ENCODE assay signal across 23 cellular contexts in the genomic region with DNA sequence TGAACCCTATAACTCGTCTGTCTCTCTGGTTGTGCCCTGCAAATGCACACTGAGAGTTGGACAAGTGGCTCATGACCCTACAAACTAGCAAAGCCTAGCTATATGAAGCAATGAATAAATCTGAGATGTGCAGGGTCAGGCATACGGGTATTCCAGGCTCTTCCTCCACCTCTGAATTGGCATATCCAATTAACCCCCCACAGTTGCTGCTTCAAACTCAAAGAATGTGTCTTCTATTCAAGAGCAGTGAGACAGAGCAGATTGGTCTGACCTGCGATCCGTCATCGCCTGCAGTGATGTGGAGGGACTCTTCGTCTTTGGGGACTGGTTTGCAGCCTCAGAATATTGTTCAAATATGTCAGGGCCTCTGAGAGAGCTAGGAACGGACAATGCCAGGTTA. TPM values are rescaled to one million over a fixed set of nuclear protein-coding genes. Genes with fewer than 3 reads are reported as not detected.
"Had no signal": no experiment of that assay in that cellular context is flagged by ENCODE, and none has a peak within 500 bp of the region (broad histone marks: within the 10 kb centered on the region; RNA-seq: fewer than 3 reads in every experiment).

No MANE protein-coding gene starts in this region.

- H3K4me3 ChIP-seq: adrenal gland, cardiac muscle cell, pancreas, sigmoid colon, spleen had no signal

- H3K27ac ChIP-seq: adrenal gland, cardiac muscle cell, pancreas, sigmoid colon, spleen, WERI-Rb-1 had no signal

- H3K9me3 ChIP-seq: adrenal gland, pancreas, sigmoid colon, SK-N-SH, spleen had no signal

- H3K27me3 Mint-ChIP-seq: activated naive CD4-positive, alpha-beta T cell treated with anti-CD3 and anti-CD28 coated beads, Interleukin-2, amount 50 U/mL, for 24 hours had no signal

- H3K4me2 ChIP-seq: SK-N-SH had no signal

- H3K9ac ChIP-seq: SK-N-SH had no signal

- H3K9me3 Mint-ChIP-seq: activated naive CD4-positive, alpha-beta T cell treated with anti-CD3 and anti-CD28 coated beads, Interleukin-2, amount 50 U/mL, for 24 hours had no signal

- H3K4me1 ChIP-seq: adrenal gland, pancreas, sigmoid colon, spleen had no signal

- H3K36me3 ChIP-seq: adrenal gland, cardiac muscle cell, pancreas, sigmoid colon, spleen, WERI-Rb-1 had no signal

- ATAC-seq: activated CD8-positive, alpha-beta T cell treated with anti-CD3 and anti-CD28 coated beads, Interleukin-2, amount 10 ng/mL, durations not matched to agents 7 days and 5 days; left lobe of liver; natural killer cell treated with Interleukin-12 subunit alpha and Interleukin-12 subunit beta and Interleukin-15 and Interleukin-18, amount 100 ng/mL, for 72 hours; pancreas; stimulated activated naive CD8-positive, alpha-beta T cell treated with anti-CD3 and anti-CD28 coated beads, Interleukin-15, amount 100 ng/mL, for 72 hours had no signal

- H3K36me3 Mint-ChIP-seq: activated naive CD4-positive, alpha-beta T cell treated with anti-CD3 and anti-CD28 coated beads, Interleukin-2, amount 50 U/mL, for 24 hours; natural killer cell treated with Interleukin-12 subunit alpha and Interleukin-12 subunit beta and Interleukin-15 and Interleukin-18, amount 100 ng/mL, for 72 hours; type B pancreatic cell had no signal

- H3K27ac Mint-ChIP-seq: activated CD8-positive, alpha-beta T cell treated with anti-CD3 and anti-CD28 coated beads, Interleukin-2, amount 10 ng/mL, durations not matched to agents 7 days and 5 days; activated naive CD4-positive, alpha-beta T cell treated with anti-CD3 and anti-CD28 coated beads, Interleukin-2, amount 50 U/mL, for 24 hours; natural killer cell treated with Interleukin-12 subunit alpha and Interleukin-12 subunit beta and Interleukin-15 and Interleukin-18, amount 100 ng/mL, for 72 hours; stimulated activated naive CD8-positive, alpha-beta T cell treated with anti-CD3 and anti-CD28 coated beads, Interleukin-15, amount 100 ng/mL, for 72 hours; type B pancreatic cell had no signal

- DNase-seq: activated CD4-positive, alpha-beta T cell treated with anti-CD3 and anti-CD28 coated beads for 4 hours; activated CD8-positive, alpha-beta memory T cell treated with anti-CD3 and anti-CD28 coated beads, Interleukin-2, amount 50 U/mL, for 4 hours; activated CD8-positive, alpha-beta T cell treated with anti-CD3 and anti-CD28 coated beads, Interleukin-2, amount 10 ng/mL, durations not matched to agents 7 days and 5 days; activated effector memory CD4-positive, alpha-beta T cell treated with anti-CD3 and anti-CD28 coated beads, Interleukin-2, amount 50 U/mL, for 16 hours; activated T-cell treated with anti-CD3 and anti-CD28 coated beads, Interleukin-2, amount 50 U/mL, for 48 hours; adrenal gland; foreskin fibroblast; glutamatergic neuron; sigmoid colon; spleen; stimulated activated CD4-positive, alpha-beta T cell treated with anti-CD3 and anti-CD28 coated beads, Interleukin-1b, Interleukin-23, amount 100 ng/mL, for 48 hours; stimulated activated naive CD8-positive, alpha-beta T cell treated with anti-CD3 and anti-CD28 coated beads, Interleukin-15, amount 100 ng/mL, for 72 hours; T-helper 1 cell; WERI-Rb-1 had no signal

- H3K27me3 ChIP-seq: adrenal gland, cardiac muscle cell, pancreas, sigmoid colon had no signal

- H3K4me1 Mint-ChIP-seq: activated naive CD4-positive, alpha-beta T cell treated with anti-CD3 and anti-CD28 coated beads, Interleukin-2, amount 50 U/mL, for 24 hours; stimulated activated naive CD8-positive, alpha-beta T cell treated with anti-CD3 and anti-CD28 coated beads, Interleukin-15, amount 100 ng/mL, for 72 hours had no signal

- H3K4me3 Mint-ChIP-seq: activated CD8-positive, alpha-beta T cell treated with anti-CD3 and anti-CD28 coated beads, Interleukin-2, amount 10 ng/mL, durations not matched to agents 7 days and 5 days; activated naive CD4-positive, alpha-beta T cell treated with anti-CD3 and anti-CD28 coated beads, Interleukin-2, amount 50 U/mL, for 24 hours; natural killer cell treated with Interleukin-12 subunit alpha and Interleukin-12 subunit beta and Interleukin-15 and Interleukin-18, amount 100 ng/mL, for 72 hours; stimulated activated naive CD8-positive, alpha-beta T cell treated with anti-CD3 and anti-CD28 coated beads, Interleukin-15, amount 100 ng/mL, for 72 hours had no signal

RNA-seq across cellular contexts. Expression of gene LAMP5, which starts 59.8 kb away (rescaled TPM):
- total RNA-seq: activated CD8-positive, alpha-beta T cell treated with anti-CD3 and anti-CD28 coated beads, Interleukin-2, amount 10 ng/mL, durations not matched to agents 7 days and 5 days; endothelial cell of umbilical vein; left lobe of liver; natural killer cell treated with Interleukin-12 subunit alpha and Interleukin-12 subunit beta and Interleukin-15 and Interleukin-18, amount 100 ng/mL, for 72 hours had no signal
- polyA plus RNA-seq: endothelial cell of umbilical vein, keratinocyte had no signal
